Comparison of ENCODE assay signal across 17 cellular contexts in the genomic region with DNA sequence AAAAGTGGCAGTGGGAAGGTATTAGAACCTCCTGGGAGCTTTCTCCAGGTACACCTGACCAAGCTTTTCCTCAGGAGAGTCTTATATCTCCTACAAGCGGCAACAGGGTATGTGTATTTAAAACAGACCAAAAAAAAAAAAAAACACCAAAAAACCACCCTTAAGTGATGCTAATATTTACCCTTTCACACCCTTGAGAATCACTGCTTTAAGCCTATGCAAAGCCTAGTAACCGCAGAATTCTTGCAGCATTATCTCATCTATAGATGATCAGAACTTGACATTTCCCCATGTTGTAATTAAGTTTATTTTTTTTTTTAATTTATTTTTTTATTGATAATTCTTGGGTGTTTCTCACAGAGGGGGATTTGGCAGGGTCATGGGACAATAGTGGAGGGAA.
DNase-seq lines count a peak whose midpoint lies in the region; ATAC-seq and TF ChIP-seq lines count a peak whose summit lies in the region.
"Had no signal": no experiment of that assay in that cellular context is flagged by ENCODE, and none has a peak within 500 bp of the region (broad histone marks: within the 10 kb centered on the region; RNA-seq: fewer than 3 reads in every experiment).

No MANE protein-coding gene starts in this region.

- H3K4me1 Mint-ChIP-seq in memory B cell, result no peaks in the 10 kb centered on the region

- no peak overlapping the region for H3K4me3 ChIP-seq in choroid plexus epithelial cell (ENCODE audit: low read depth, low read length)
- H3K4me3 ChIP-seq: BLaER1 had no signal

- H3K27me3 Mint-ChIP-seq in memory B cell, result peaks cover 3% of the 10 kb centered on the region

- ATAC-seq in memory B cell (ENCODE audit: low read depth), result no peak
- ATAC-seq: HCT116 had no signal

- H3K4me3 Mint-ChIP-seq in memory B cell, result no peak overlapping the region
- H3K4me3 Mint-ChIP-seq: CD14-positive monocyte; CD4-positive, alpha-beta memory T cell; HFFc6 had no signal

- H3K27ac Mint-ChIP-seq in memory B cell, result peak overlapping the region; percentile 21
- H3K27ac Mint-ChIP-seq: CD14-positive monocyte; CD4-positive, alpha-beta memory T cell; HFFc6 had no signal

- TF ChIP-seq CTCF in choroid plexus epithelial cell (conservative IDR thresholded peaks at IDR 0.05; ENCODE audit: low read depth, low read length), result no peak

- H3K9me3 Mint-ChIP-seq in memory B cell, result no peaks in the 10 kb centered on the region
- H3K9me3 Mint-ChIP-seq: HFFc6 had no signal

- peak; percentile 3 for DNase-seq in DMS79 (lab: John Stamatoyannopoulos, UW)
- DNase-seq in DMS79 treated with DMSO at 0.1 percent for 48 hours (lab: John Stamatoyannopoulos, UW), result no peak
- DNase-seq in choroid plexus epithelial cell (ENCODE audit: low read depth), result peak; percentile 12
- no peak for DNase-seq in memory B cell (ENCODE audit: low spot score in 2 of 2)
- no peak for DNase-seq in GDM1 (lab: John Stamatoyannopoulos, UW)
- DNase-seq in RKO (ENCODE audit: low spot score), result no peak
- DNase-seq in activated T-cell treated with anti-CD3 and anti-CD28 coated beads for 4 hours, result no peak
- DNase-seq: 8988T; CD4-positive, alpha-beta memory T cell; DMS153; GF-D8; GOT3; H7; HFFc6 had no signal

- H3K36me3 Mint-ChIP-seq in memory B cell, result peaks cover 3% of the 10 kb centered on the region
- H3K36me3 Mint-ChIP-seq: CD14-positive monocyte had no signal

Comparison
In these comparisons a context has a peak if more than half of its experiments do, and no peak if none do; other contexts are left out.
1. DNase-seq: peak in DMS79 (single experiment) and choroid plexus epithelial cell (single experiment); none in DMS79 treated with DMSO at 0.1 percent for 48 hours (single experiment), memory B cell (0 of 2), GDM1 (single experiment), RKO (single experiment) and activated T-cell treated with anti-CD3 and anti-CD28 coated beads for 4 hours (single experiment).